In the genomic region with DNA sequence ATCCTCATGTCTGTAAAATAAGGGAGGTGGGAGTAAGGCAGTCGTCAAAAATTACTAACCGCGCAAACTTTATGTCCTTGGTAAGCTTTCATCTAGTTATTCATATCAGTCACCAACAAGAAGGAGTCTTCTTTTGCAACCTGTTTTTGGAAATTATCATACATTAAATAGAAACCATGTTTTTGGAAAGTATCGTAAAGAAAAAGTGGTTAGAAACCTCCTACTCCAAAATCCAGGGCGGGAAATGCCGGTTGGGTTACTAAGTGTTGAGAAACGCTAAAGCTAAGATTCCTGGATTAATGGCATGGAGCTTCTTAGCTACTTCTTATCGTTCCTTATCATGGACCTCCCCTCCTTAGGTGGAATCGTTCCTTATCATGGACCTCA, we compare ENCODE assay signal across 7 cellular contexts. TPM values are rescaled to one million over a fixed set of nuclear protein-coding genes. Genes with fewer than 3 reads are reported as not detected.
DNase-seq lines count a peak whose midpoint lies in the region; ATAC-seq and TF ChIP-seq lines count a peak whose summit lies in the region.

No MANE protein-coding gene starts in this region.

- no peaks in the 10 kb centered on the region for H3K36me3 Mint-ChIP-seq in GM23338 (ENCODE audit: low read depth)

- H3K27me3 Mint-ChIP-seq in GM23338 (ENCODE audit: insufficient read depth, low read depth, poor library complexity) = peaks cover 34% of the 10 kb centered on the region

- DNase-seq in GM23338 (ENCODE audit: low spot score) = no peak
- DNase-seq in SK-N-MC (ENCODE audit: low read depth, low spot score) = no peak
- no peak for DNase-seq in foreskin keratinocyte
- DNase-seq in spleen = no peak
- DNase-seq in mesenteric fat pad (ENCODE audit: low spot score) = no peak
- no peak for DNase-seq in dedifferentiated amniotic fluid mesenchymal stem cell (ENCODE audit: extremely low spot score)
- DNase-seq in GM20000 (ENCODE audit: low spot score) = no peak

- H2AFZ ChIP-seq in GM23338 = peak overlapping the region; percentile 94

- intact Hi-C loops in spleen (cut with DNase I; ENCODE audit: low total_unique reads) = no loop called here

- peak overlapping the region; percentile 64 for H3K4me3 ChIP-seq in GM23338
- H3K4me3 ChIP-seq in SK-N-MC = peak overlapping the region; percentile 90
- peak overlapping the region; percentile 49 to 97 (median 84) for H3K4me3 ChIP-seq in spleen

- ATAC-seq in GM23338 = no peak
- ATAC-seq in foreskin keratinocyte = no peak

- H3K4me3 Mint-ChIP-seq in GM23338 = peak overlapping the region; percentile 84

- peaks cover 58% of the 10 kb centered on the region for H3K27me3 ChIP-seq in GM23338 (ENCODE audit: insufficient read depth)
- no peaks in the 10 kb centered on the region for H3K27me3 ChIP-seq in foreskin keratinocyte
- H3K27me3 ChIP-seq in spleen (replicated peaks in 1 of 7) = no peaks in the 10 kb centered on the region

- 40 to 48% (median 45%) methylated on average over 9 of the region's 9 CpGs for WGBS in spleen, 5 donors

- H3K9me2 ChIP-seq in GM23338 (ENCODE audit: insufficient read depth) = no peaks in the 10 kb centered on the region

- peak overlapping the region; percentile 83 for H3K4me2 ChIP-seq in GM23338

- H3K4me1 ChIP-seq in GM23338 (ENCODE audit: insufficient read depth) (no peaks in the 10 kb centered on the region), foreskin keratinocyte (no peaks in the 10 kb centered on the region), spleen (peaks cover 0 to 25% (median 4%) of the 10 kb centered on the region in 6 donors)

- no peaks in the 10 kb centered on the region for H3F3A ChIP-seq in GM23338 (replicated peaks; ENCODE audit: low read depth)

- H4K20me1 ChIP-seq in GM23338 (replicated peaks; ENCODE audit: insufficient read depth) = no peaks in the 10 kb centered on the region

- H3K9me3 ChIP-seq in SK-N-MC (ENCODE audit: low read depth, low read length) (no peaks in the 10 kb centered on the region), spleen (no peaks in the 10 kb centered on the region)

- peaks cover 2% of the 10 kb centered on the region; the same call in 1 of the 3 replicates for H3K4me1 Mint-ChIP-seq in GM23338

- no peaks in the 10 kb centered on the region for H3K9me3 Mint-ChIP-seq in GM23338

- no peak for TF ChIP-seq POLR2A in spleen (IDR thresholded peaks at IDR 0.05)

- H3K27ac ChIP-seq in GM23338 (ENCODE audit: low read depth) = no peak overlapping the region
- H3K27ac ChIP-seq in SK-N-MC = no peak overlapping the region
- H3K27ac ChIP-seq in foreskin keratinocyte = peak overlapping the region; percentile 45
- H3K27ac ChIP-seq in spleen = peak overlapping the region in 4 of 8 donors; percentile 65 to 80 (median 74)

- H3K27ac Mint-ChIP-seq in GM23338 = no peak overlapping the region

- H3K9ac ChIP-seq in SK-N-MC (ENCODE audit: insufficient read length) = peak overlapping the region; percentile 83

- no peaks in the 10 kb centered on the region for H3K79me2 ChIP-seq in GM23338 (replicated peaks; ENCODE audit: insufficient read depth)

- no peak for TF ChIP-seq CTCF in GM23338 (conservative IDR thresholded peaks at IDR 0.05; ENCODE audit: low read depth in 2 of 2)
- no peak for TF ChIP-seq CTCF in foreskin keratinocyte (conservative IDR thresholded peaks at IDR 0.05)
- TF ChIP-seq CTCF in spleen (IDR thresholded peaks at IDR 0.05 in 8 of 11, conservative IDR thresholded peaks at IDR 0.05 in 3 of 11) = no peak
- TF ChIP-seq CTCF in GM20000 (IDR thresholded peaks at IDR 0.05; ENCODE audit: extremely low read depth, missing control alignments) = no peak

- H3K36me3 ChIP-seq in GM23338 (ENCODE audit: insufficient read depth) (no peaks in the 10 kb centered on the region), SK-N-MC (ENCODE audit: insufficient read depth, low read length) (no peaks in the 10 kb centered on the region; the same call in 1 of the 2 replicates), spleen (peaks cover 0 to 27% (median 3%) of the 10 kb centered on the region in 6 donors)

TF ChIP-seq in GM23338, 12 proteins besides CTCF, POLR2A, EP300 and RAD21 (continues in another document):
- no peak for TF ChIP-seq ZNF114 (CRISPR knock-in tag; IDR thresholded peaks at IDR 0.05)
- TF ChIP-seq ZNF331 (CRISPR knock-in tag; IDR thresholded peaks at IDR 0.05; ENCODE audit: low read depth) = no peak
- TF ChIP-seq JUNB (IDR thresholded peaks at IDR 0.05; ENCODE audit: unreplicated experiment) = no peak
- TF ChIP-seq NANOG (IDR thresholded peaks at IDR 0.05; ENCODE audit: borderline replicate concordance) = no peak
- no peak for TF ChIP-seq STAT1 (IDR thresholded peaks at IDR 0.05; ENCODE audit: unreplicated experiment)
- no peak for TF ChIP-seq POLR2AphosphoS5 (IDR thresholded peaks at IDR 0.05; ENCODE audit: low read depth)
- TF ChIP-seq EZH2phosphoT487 (IDR thresholded peaks at IDR 0.05; ENCODE audit: unreplicated experiment) = no peak
- TF ChIP-seq CREB1 (CRISPR knock-in tag; IDR thresholded peaks at IDR 0.05; ENCODE audit: low read depth) = no peak
- TF ChIP-seq EZH2 (IDR thresholded peaks at IDR 0.05; ENCODE audit: low read depth, unreplicated experiment) = no peak
- TF ChIP-seq ZNF462 (CRISPR knock-in tag; IDR thresholded peaks at IDR 0.05) = no peak

RNA-seq across cellular contexts. Expression of gene BBS5, which starts 0.8 kb away (rescaled TPM):
- total RNA-seq in GM23338 (2014; rRNA removed; shearing (Covaris generic)) = 0.10 and 0.35 TPM in 2 replicates
- polyA plus RNA-seq in GM23338 (2016; fragmentation: Nextera tagmentation; extraction: Ambion mirVana) (0.36 and 0.40 TPM in 2 replicates), foreskin keratinocyte (3.7 and 3.9 TPM in 2 replicates), spleen (1 to 10 TPM; 2.9 to 4.1 (median 3.4) TPM)
- total RNA-seq in foreskin keratinocyte (4.9 and 5.6 TPM in 2 replicates), spleen (10 to 100 TPM in 1 of 7 donors, 1 to 10 TPM in 6; 4.3 to 11.4 (median 8.3) TPM), mesenteric fat pad (10.3 TPM)

RNA-seq across cellular contexts. Expression of gene KLHL41, which starts 29.4 kb away (rescaled TPM):
- total RNA-seq in GM23338 (2014; rRNA removed; shearing (Covaris generic)) = not detected in 2 replicates
- polyA plus RNA-seq in GM23338 (2016; fragmentation: Nextera tagmentation; extraction: Ambion mirVana) (not detected in 2 replicates), foreskin keratinocyte (0.19 and 0.20 TPM in 2 replicates), spleen (under 1 TPM; 0.52 to 0.72 (median 0.67) TPM)
- total RNA-seq in foreskin keratinocyte (0.17 and 0.18 TPM in 2 replicates), spleen (1 to 10 TPM in 3 of 7 donors, under 1 TPM in 4; 0.30 to 1.0 (median 0.69) TPM), mesenteric fat pad (0.55 TPM)
